In the genomic region with DNA sequence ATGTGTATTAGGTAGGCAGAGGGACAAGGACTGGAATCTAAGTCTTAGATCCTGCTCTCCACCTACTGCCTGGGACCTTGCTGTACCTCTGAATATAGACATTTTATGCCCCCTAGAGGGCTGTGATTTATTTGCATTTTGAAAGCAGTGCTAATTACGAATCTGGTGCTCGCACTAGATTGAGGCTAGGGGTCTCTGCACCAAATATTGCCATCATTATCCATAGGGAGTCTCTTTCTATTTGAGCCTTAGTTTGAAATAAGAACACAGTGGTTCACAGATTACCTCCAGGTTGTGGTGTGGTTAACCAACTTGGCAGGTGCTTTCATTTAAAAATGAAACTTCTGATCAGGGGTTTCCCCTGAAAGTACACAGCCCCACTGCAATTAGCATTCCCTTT, we compare ENCODE assay signal across 8 cellular contexts. TPM values are rescaled to one million over a fixed set of nuclear protein-coding genes. Genes with fewer than 3 reads are reported as not detected.
DNase-seq lines count a peak whose midpoint lies in the region; ATAC-seq and TF ChIP-seq lines count a peak whose summit lies in the region.

No MANE protein-coding gene starts in this region.

- DNase-seq in DND-41 (no peak), RPMI8226 (peak; percentile 23), germinal center (ENCODE audit: low spot score) (peak; percentile 30), posterior vena cava (ENCODE audit: low spot score) (no peak), lower leg skin (ENCODE audit: low spot score in 2 of 2) (no peak), amygdala (lab: John Stamatoyannopoulos, UW) (no peak)

- intact Hi-C loops in posterior vena cava (cut with DNase I) (loop anchor here in 1 of 2 donors (5.0 kb wide), 1 partner anchor 1349 kb away; no protein-coding TSS in a partner anchor), lower leg skin (cut with DNase I; ENCODE audit: low total_unique reads) (no loop called here)

- no peaks in the 10 kb centered on the region for H3K9me3 ChIP-seq in DND-41 (ENCODE audit: insufficient read depth, low read length, severe bottlenecking)

- no peak for TF ChIP-seq POLR2A in lower leg skin (IDR thresholded peaks at IDR 0.05)

- TF ChIP-seq CTCF in DND-41 (IDR thresholded peaks at IDR 0.05; ENCODE audit: borderline replicate concordance, extremely low read depth, low read length, poor library complexity, severe bottlenecking), result peak; percentile 54
- no peak for TF ChIP-seq CTCF in lower leg skin (IDR thresholded peaks at IDR 0.05)

- H3K36me3 ChIP-seq in DND-41 (ENCODE audit: insufficient read depth, low read length), result no peaks in the 10 kb centered on the region

- no peaks in the 10 kb centered on the region for H3K4me1 ChIP-seq in DND-41 (ENCODE audit: insufficient read depth, low read length)

- ATAC-seq in DND-41 (ENCODE audit: insufficient read depth, low read depth), result peak; percentile 59
- ATAC-seq in GM19035 (IDR thresholded peaks at IDR 0.05; ENCODE audit: unreplicated experiment), result peak; percentile 87
- peak; percentile 88 for ATAC-seq in HG03064 (IDR thresholded peaks at IDR 0.05; ENCODE audit: low read depth, unreplicated experiment)

- H4K20me1 ChIP-seq in DND-41 (ENCODE audit: insufficient read depth, low read length), result no peaks in the 10 kb centered on the region

- no peaks in the 10 kb centered on the region for H3K79me2 ChIP-seq in DND-41 (ENCODE audit: insufficient read depth, low read length)

- 42 to 52% methylated on average over 2 of the region's 2 CpGs for WGBS in lower leg skin, 2 donors

- no peak overlapping the region for H3K27ac ChIP-seq in DND-41 (ENCODE audit: low read length)

- no peak overlapping the region for H3K4me2 ChIP-seq in DND-41 (ENCODE audit: insufficient read depth, low read length)

- H3K4me3 ChIP-seq in DND-41 (ENCODE audit: low read depth in 1 of 2, low read length in 2 of 2) (no peak overlapping the region), lower leg skin (ENCODE audit: low read depth, poor library complexity, severe bottlenecking) (no peak overlapping the region)

- H3K9ac ChIP-seq in DND-41 (ENCODE audit: low read depth, low read length), result no peak overlapping the region

- H2AFZ ChIP-seq in DND-41 (ENCODE audit: low read depth, low read length), result no peak overlapping the region

- H3K27me3 ChIP-seq in DND-41 (ENCODE audit: insufficient read depth, low read length, poor library complexity), result peaks cover 14% of the 10 kb centered on the region

RNA-seq across cellular contexts. Expression of a gene that starts 41.8 kb away (rescaled TPM):
- total RNA-seq in posterior vena cava (under 1 TPM; 0.19 to 0.24 TPM), lower leg skin (1 to 10 TPM; 1.9 to 3.6 (median 2.8) TPM)

RNA-seq across cellular contexts. Expression of a gene that starts 59.4 kb away (rescaled TPM):
- total RNA-seq in posterior vena cava (10 to 100 TPM; 13.2 to 13.4 TPM), lower leg skin (10 to 100 TPM in 2 of 4 donors, 1 to 10 TPM in 2; 8.5 to 54.8 (median 24.3) TPM)

Comparison
In these comparisons a context has a peak if more than half of its experiments do, and no peak if none do; other contexts are left out.
1. DNase-seq: peak in RPMI8226 (single experiment) and germinal center (single experiment); none in DND-41 (single experiment), posterior vena cava (single experiment), lower leg skin (0 of 2) and amygdala (0 of 56).
2. Peak in every context shown above with its lines, with median percentiles within 50 percentile points of each other: ATAC-seq.